In genomic region chr18:55764382-55764781, GRCh38 we compare ENCODE assay signal across 13 cellular contexts.
DNase-seq lines count a peak whose midpoint lies in the region; ATAC-seq and TF ChIP-seq lines count a peak whose summit lies in the region.
"Had no signal": no experiment of that assay in that cellular context is flagged by ENCODE, and none has a peak within 500 bp of the region (broad histone marks: within the 10 kb centered on the region; RNA-seq: fewer than 3 reads in every experiment).

No MANE protein-coding gene starts in this region.

- H3K27ac ChIP-seq in PC-3 (ENCODE audit: low read length) = no peak overlapping the region

- H3F3A ChIP-seq in PC-3 (ENCODE audit: low read length, unreplicated experiment) = peaks cover 4% of the 10 kb centered on the region

- H3K4me1 ChIP-seq in Caco-2 = peaks cover 42% of the 10 kb centered on the region
- H3K4me1 ChIP-seq in PC-3 (ENCODE audit: insufficient read depth, low read length) = peaks cover 41% of the 10 kb centered on the region

- peaks cover 27% of the 10 kb centered on the region for H3K4me1 Mint-ChIP-seq in Caco-2 (ENCODE audit: low read depth, unreplicated experiment)
- peaks cover 33% of the 10 kb centered on the region for H3K4me1 Mint-ChIP-seq in nephron
- H3K4me1 Mint-ChIP-seq in stimulated activated effector memory CD8-positive, alpha-beta T cell treated with anti-CD3 and anti-CD28 coated beads, Interleukin-12 subunit alpha, Interleukin-12 subunit beta, amount 100 ng/mL, for 72 hours = no peaks in the 10 kb centered on the region

- H3K27me3 ChIP-seq in Caco-2 (replicated peaks; ENCODE audit: control insufficient read depth, insufficient read depth, low read length) (no peaks in the 10 kb centered on the region), PC-3 (ENCODE audit: low read length) (no peaks in the 10 kb centered on the region)

- TF ChIP-seq CTCF in Caco-2 (IDR thresholded peaks at IDR 0.05; ENCODE audit: insufficient read depth in 1 of 2, low read depth in 1 of 2, low read length in 1 of 2, severe bottlenecking in 1 of 2, unreplicated experiment in 1 of 2) (no peak), PC-3 (conservative IDR thresholded peaks at IDR 0.05; ENCODE audit: low read depth, low read length) (no peak), fibroblast of villous mesenchyme (IDR thresholded peaks at IDR 0.05; ENCODE audit: insufficient read depth, low read depth, low read length) (no peak), nephron (IDR thresholded peaks at IDR 0.05; ENCODE audit: unreplicated experiment in 3 of 3) (no peak)

- H3K9me3 Mint-ChIP-seq in Caco-2 (ENCODE audit: unreplicated experiment) = no peaks in the 10 kb centered on the region
- H3K9me3 Mint-ChIP-seq in nephron = no peaks in the 10 kb centered on the region
- H3K9me3 Mint-ChIP-seq in stimulated activated effector memory CD8-positive, alpha-beta T cell treated with anti-CD3 and anti-CD28 coated beads, Interleukin-12 subunit alpha, Interleukin-12 subunit beta, amount 100 ng/mL, for 72 hours = peaks cover 2% of the 10 kb centered on the region

- POLR2A ChIA-PET in Caco-2 (lab: Charles Lee) (no interaction called here), PC-3 (lab: Charles Lee; ENCODE audit: unreplicated experiment) (no interaction called here)

- H3K27me3 Mint-ChIP-seq in Caco-2 (ENCODE audit: insufficient read depth, unreplicated experiment) (no peaks in the 10 kb centered on the region), nephron (ENCODE audit: low read depth) (no peaks in the 10 kb centered on the region)

- CTCF ChIA-PET in Caco-2 (lab: Charles Lee) = no interaction called here
- CTCF ChIA-PET in PC-3 (lab: Charles Lee) = no interaction called here

- H3K9ac ChIP-seq in PC-3 (ENCODE audit: low read length) = no peak overlapping the region

- H4K20me1 ChIP-seq in PC-3 (ENCODE audit: low read length) = no peaks in the 10 kb centered on the region

- no peaks in the 10 kb centered on the region for H3K79me2 ChIP-seq in PC-3 (ENCODE audit: low read length)

- H3K9me3 ChIP-seq in Caco-2 = no peaks in the 10 kb centered on the region
- no peaks in the 10 kb centered on the region for H3K9me3 ChIP-seq in PC-3 (ENCODE audit: low read length)

- no peak overlapping the region for H2AFZ ChIP-seq in PC-3 (ENCODE audit: low read length)

- H3K4me3 Mint-ChIP-seq in Caco-2 (ENCODE audit: unreplicated experiment) (no peak overlapping the region), nephron (peak overlapping the region in 1 of 3 experiments; percentile 16)
- H3K4me3 Mint-ChIP-seq in stimulated activated effector memory CD8-positive, alpha-beta T cell treated with anti-CD3 and anti-CD28 coated beads, Interleukin-12 subunit alpha, Interleukin-12 subunit beta, amount 100 ng/mL, for 72 hours = no peak overlapping the region

- intact Hi-C loops in Caco-2 (cut with micrococcal nuclease; ENCODE audit: unreplicated experiment) (loop anchor here (5.0 to 10.0 kb wide), 3 partner anchors 100 to 502 kb away; no protein-coding TSS in a partner anchor), PC-3 (cut with micrococcal nuclease) (loop anchor here (5.0 to 10.0 kb wide), 2 partner anchors 177 to 530 kb away; partner anchors contain the start of gene TCF4)

- H3K36me3 ChIP-seq in Caco-2 (ENCODE audit: control insufficient read depth, insufficient read depth, low read length) (no peaks in the 10 kb centered on the region), PC-3 (ENCODE audit: low read depth, low read length) (no peaks in the 10 kb centered on the region)

- 0 out of 2 replicates have a peak overlapping the region, but pooled peaks have one; percentile 55 for H3K4me2 ChIP-seq in PC-3 (ENCODE audit: low read length)

- BruUV-seq in Caco-2 (replicated peaks; lab: Mats Ljungman, UMichigan) (no TSS peak), PC-3 (replicated peaks; lab: Mats Ljungman, UMichigan) (no TSS peak)

- H3K9me2 ChIP-seq in PC-3 (replicated peaks; ENCODE audit: low read length) = no peaks in the 10 kb centered on the region

- H3K27ac Mint-ChIP-seq in Caco-2 (ENCODE audit: unreplicated experiment) = peak overlapping the region; percentile 81
- H3K27ac Mint-ChIP-seq in nephron = peak overlapping the region in 2 of 3 experiments; percentile 7 to 27
- no peak overlapping the region for H3K27ac Mint-ChIP-seq in stimulated activated effector memory CD8-positive, alpha-beta T cell treated with anti-CD3 and anti-CD28 coated beads, Interleukin-12 subunit alpha, Interleukin-12 subunit beta, amount 100 ng/mL, for 72 hours

- H3K36me3 Mint-ChIP-seq in Caco-2 (ENCODE audit: insufficient read depth, unreplicated experiment) = peaks cover 7% of the 10 kb centered on the region
- H3K36me3 Mint-ChIP-seq in nephron (ENCODE audit: low read depth) = no peaks in the 10 kb centered on the region
- H3K36me3 Mint-ChIP-seq in stimulated activated effector memory CD8-positive, alpha-beta T cell treated with anti-CD3 and anti-CD28 coated beads, Interleukin-12 subunit alpha, Interleukin-12 subunit beta, amount 100 ng/mL, for 72 hours = no peaks in the 10 kb centered on the region

- ATAC-seq in PC-3 = no peak
- ATAC-seq in stimulated activated effector memory CD8-positive, alpha-beta T cell treated with anti-CD3 and anti-CD28 coated beads, Interleukin-12 subunit alpha, Interleukin-12 subunit beta, amount 100 ng/mL, for 72 hours = no peak
- ATAC-seq: HCT116, K562 had no signal

- no peak overlapping the region for H3K4me3 ChIP-seq in Caco-2 (ENCODE audit: low read depth, low read length)
- no peak overlapping the region for H3K4me3 ChIP-seq in PC-3 (ENCODE audit: low read length)
- H3K4me3 ChIP-seq in fibroblast of villous mesenchyme (ENCODE audit: low read depth, low read length) = no peak overlapping the region
- H3K4me3 ChIP-seq: K562 had no signal

- DNase-seq in Caco-2 (no peak), PC-3 (no peak), fibroblast of villous mesenchyme (ENCODE audit: low read depth) (peak; percentile 15), Kasumi-1 (lab: John Stamatoyannopoulos, UW) (no peak), DMS 273 (lab: John Stamatoyannopoulos, UW; ENCODE audit: unreplicated experiment) (no peak), activated gamma-delta T cell (lab: John Stamatoyannopoulos, UW) (no peak)
- no peak for DNase-seq in stimulated activated effector memory CD8-positive, alpha-beta T cell treated with anti-CD3 and anti-CD28 coated beads, Interleukin-12 subunit alpha, Interleukin-12 subunit beta, amount 100 ng/mL, for 72 hours (ENCODE audit: low spot score in 2 of 2)
- DNase-seq: NCI-H1048, NCI-H510A treated with DMSO at 0.1 percent for 48 hours, SHP77 had no signal
